ENCODE assay signal across 7 cellular contexts in genomic region chr10:22335204-22335956, GRCh38. TPM values are rescaled to one million over a fixed set of nuclear protein-coding genes. Genes with fewer than 3 reads are reported as not detected.
A peak's percentile ranks its signal among the peaks of the same experiment; 100 is the strongest.
DNase-seq lines count a peak whose midpoint lies in the region; ATAC-seq and TF ChIP-seq lines count a peak whose summit lies in the region.

No MANE protein-coding gene starts in this region.

- DNase-seq in activated effector memory CD4-positive, alpha-beta T cell treated with Interleukin-2 at 50 U/mL for 16 hours, result peak; percentile 59
- DNase-seq in globus pallidus (ENCODE audit: low spot score) (peak; percentile 60), omental fat pad (ENCODE audit: low spot score) (no peak), NAMALWA (ENCODE audit: low spot score) (no peak), NCI-H1092 (lab: John Stamatoyannopoulos, UW) (no peak)

- ATAC-seq in GM19023 (IDR thresholded peaks at IDR 0.05; ENCODE audit: unreplicated experiment) (peak; percentile 52), HG03521 (IDR thresholded peaks at IDR 0.05; ENCODE audit: unreplicated experiment) (peak; percentile 45), omental fat pad (ENCODE audit: low FRiP score) (peak; percentile 28)

- no peak for TF ChIP-seq CTCF in omental fat pad (IDR thresholded peaks at IDR 0.05)

RNA-seq across cellular contexts. Expression of gene SPAG6, which starts 9.9 kb away (rescaled TPM):
- total RNA-seq in omental fat pad, result not detected

RNA-seq across cellular contexts. Expression of gene BMI1, which starts 14.5 kb away (rescaled TPM):
- total RNA-seq in omental fat pad, result 10 to 100 TPM; 55.4 to 76.1 (median 62.6) TPM

RNA-seq across cellular contexts. Expression of gene COMMD3, which starts 19.2 kb away (rescaled TPM):
- total RNA-seq in omental fat pad, result 10 to 100 TPM; 17.8 to 31.9 (median 26.7) TPM

Comparison
In these comparisons a context has a peak if more than half of its experiments do, and no peak if none do; other contexts are left out.
1. DNase-seq: peak in activated effector memory CD4-positive, alpha-beta T cell treated with Interleukin-2 at 50 U/mL for 16 hours (single experiment) and globus pallidus (single experiment); none in omental fat pad (single experiment), NAMALWA (single experiment) and NCI-H1092 (single experiment).
2. Peak in every context shown above with its lines, with median percentiles within 50 percentile points of each other: ATAC-seq.